ENCODE assay signal across 27 cellular contexts in genomic region chr20:43855803-43856202, GRCh38. TPM values are rescaled to one million over a fixed set of nuclear protein-coding genes. Genes with fewer than 3 reads are reported as not detected.
"Had no signal": no experiment of that assay in that cellular context is flagged by ENCODE, and none has a peak within 500 bp of the region (broad histone marks: within the 10 kb centered on the region; RNA-seq: fewer than 3 reads in every experiment).

No MANE protein-coding gene starts in this region.

- H2AFZ ChIP-seq: hepatocyte had no signal

- H3K27me3 ChIP-seq: hepatocyte, ovary, right atrium auricular region, testis, thyroid gland, transverse colon, upper lobe of left lung, vagina had no signal

- H3K36me3 ChIP-seq: left ventricle myocardium inferior, ovary, right atrium auricular region, stomach, thyroid gland, transverse colon, upper lobe of left lung, vagina had no signal

- H3K27ac ChIP-seq: hepatocyte, left ventricle myocardium inferior, ovary, right atrium auricular region, skin epidermis, stomach, testis, thyroid gland, transverse colon, upper lobe of left lung, vagina had no signal

- H3K79me2 ChIP-seq: hepatocyte had no signal

- H3K4me3 ChIP-seq: hepatocyte, left ventricle myocardium inferior, lung, mucosa of descending colon, ovary, right atrium auricular region, skin epidermis, stomach, testis, thyroid gland, transverse colon, upper lobe of left lung, vagina had no signal

- H3K4me3 Mint-ChIP-seq: mesothelial cell of epicardium; naive thymus-derived CD4-positive, alpha-beta T cell; natural killer cell treated with Interleukin-12 subunit alpha and Interleukin-12 subunit beta and Interleukin-15 and Interleukin-18, amount 100 ng/mL, for 72 hours; stimulated activated naive B cell treated with anti-CD40 and anti-IgM and Interleukin-4, amounts not matched to agents 10 μg/mL and 1 μg/mL and 100 μg/mL, for 72 hours had no signal

- H3K9me3 Mint-ChIP-seq: natural killer cell treated with Interleukin-12 subunit alpha and Interleukin-12 subunit beta and Interleukin-15 and Interleukin-18, amount 100 ng/mL, for 72 hours had no signal

- H3K27ac Mint-ChIP-seq: mesothelial cell of epicardium; naive thymus-derived CD4-positive, alpha-beta T cell; natural killer cell treated with Interleukin-12 subunit alpha and Interleukin-12 subunit beta and Interleukin-15 and Interleukin-18, amount 100 ng/mL, for 72 hours; progenitor cell of endocrine pancreas; stimulated activated naive B cell treated with anti-CD40 and anti-IgM and Interleukin-4, amounts not matched to agents 10 μg/mL and 1 μg/mL and 100 μg/mL, for 72 hours had no signal

- H3K36me3 Mint-ChIP-seq: mesothelial cell of epicardium; naive thymus-derived CD4-positive, alpha-beta T cell; natural killer cell treated with Interleukin-12 subunit alpha and Interleukin-12 subunit beta and Interleukin-15 and Interleukin-18, amount 100 ng/mL, for 72 hours; stimulated activated naive B cell treated with anti-CD40 and anti-IgM and Interleukin-4, amounts not matched to agents 10 μg/mL and 1 μg/mL and 100 μg/mL, for 72 hours had no signal

- H3K4me2 ChIP-seq: hepatocyte had no signal

- FAIRE-seq: islet of Langerhans had no signal

- H3K4me1 ChIP-seq: left ventricle myocardium inferior, right atrium auricular region, stomach, testis, thyroid gland, transverse colon had no signal

- DNase-seq: left ventricle myocardium inferior; mesendoderm; mucosa of descending colon; naive thymus-derived CD4-positive, alpha-beta T cell; ovary; stimulated activated CD4-positive, alpha-beta T cell treated with anti-CD3 and anti-CD28 coated beads, Interleukin-12 subunit alpha, Interleukin-12 subunit beta, amount 100 ng/mL, for 4 hours; stimulated activated CD4-positive, alpha-beta T cell treated with anti-CD3 and anti-CD28 coated beads, Interleukin-15, amount 100 ng/mL, for 24 hours; stimulated activated CD4-positive, alpha-beta T cell treated with anti-CD3 and anti-CD28 coated beads, Interleukin-2, amount 100 ng/mL, for 24 hours; stimulated activated CD4-positive, alpha-beta T cell treated with anti-CD3 and anti-CD28 coated beads, Interleukin-4, amount 100 ng/mL, for 1 hour; stimulated activated naive B cell treated with anti-CD40 and anti-IgM and Interleukin-4, amounts not matched to agents 10 μg/mL and 1 μg/mL and 100 μg/mL, for 72 hours; stimulated activated naive CD8-positive, alpha-beta T cell treated with anti-CD3 and anti-CD28 coated beads, Interleukin-15, Interleukin-2, amounts not matched to agents 100 U/mL and 50 U/mL, for 24 hours; stomach; testis; thyroid gland; transverse colon; upper lobe of left lung had no signal

- H3K9me3 ChIP-seq: left ventricle myocardium inferior, mucosa of descending colon, ovary, right atrium auricular region, stomach, testis, thyroid gland, transverse colon, upper lobe of left lung, vagina had no signal

- ATAC-seq: mucosa of descending colon; naive thymus-derived CD4-positive, alpha-beta T cell; natural killer cell treated with Interleukin-12 subunit alpha and Interleukin-12 subunit beta and Interleukin-15 and Interleukin-18, amount 100 ng/mL, for 72 hours; sciatic nerve; stimulated activated naive B cell treated with anti-CD40 and anti-IgM and Interleukin-4, amounts not matched to agents 10 μg/mL and 1 μg/mL and 100 μg/mL, for 72 hours; stimulated activated naive CD8-positive, alpha-beta T cell treated with anti-CD3 and anti-CD28 coated beads, Interleukin-15, Interleukin-2, amounts not matched to agents 100 U/mL and 50 U/mL, for 24 hours had no signal

- H3K4me1 Mint-ChIP-seq: mesothelial cell of epicardium; naive thymus-derived CD4-positive, alpha-beta T cell; stimulated activated naive B cell treated with anti-CD40 and anti-IgM and Interleukin-4, amounts not matched to agents 10 μg/mL and 1 μg/mL and 100 μg/mL, for 72 hours had no signal

RNA-seq across cellular contexts. Expression of gene TOX2, which starts 58.8 kb away (rescaled TPM):
- total RNA-seq: renal cortical epithelial cell had no signal
